9 cellular contexts compared by ENCODE assay signal in the genomic region with DNA sequence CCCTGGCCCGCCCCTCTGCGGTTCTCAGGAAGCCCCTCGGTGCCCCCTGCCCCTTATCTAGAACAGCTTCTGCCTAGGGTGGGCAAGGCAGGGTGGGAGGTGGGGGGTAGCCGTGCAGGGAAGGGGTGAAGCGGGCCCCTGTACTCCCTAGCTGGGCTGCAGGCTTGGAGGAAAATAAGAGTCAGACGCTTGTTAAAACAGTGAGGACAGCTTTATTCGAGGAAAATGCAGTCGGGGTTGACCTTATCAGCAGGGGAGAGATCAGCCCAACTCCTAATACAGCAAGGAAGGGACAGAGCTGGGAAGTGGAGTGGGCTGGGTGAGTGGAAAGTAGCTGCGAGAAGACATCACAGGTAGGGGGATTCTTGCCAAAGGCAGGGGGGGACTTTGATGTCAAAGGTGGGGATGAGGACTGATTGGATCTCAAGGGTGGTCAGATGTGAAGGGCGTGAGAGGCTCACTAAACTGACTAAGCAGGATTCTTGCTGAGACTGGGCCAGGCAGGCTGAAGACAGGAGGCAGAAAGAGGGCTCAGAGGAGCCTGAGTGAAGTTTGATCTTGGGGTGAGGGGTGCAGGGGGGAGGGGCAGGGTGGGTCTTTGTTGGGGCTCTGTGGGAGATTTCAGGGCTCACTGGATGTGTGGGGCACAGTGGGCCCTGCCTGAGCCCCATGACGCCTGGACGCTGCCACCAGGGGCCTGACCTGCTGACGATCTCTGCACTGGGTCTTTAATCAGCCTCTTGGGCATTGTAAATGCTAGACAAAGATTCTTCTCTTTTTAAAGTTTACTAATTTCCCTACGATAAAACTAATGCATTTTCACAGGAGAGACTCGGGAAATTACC. TPM values are rescaled to one million over a fixed set of nuclear protein-coding genes. Genes with fewer than 3 reads are reported as not detected.
DNase-seq lines count a peak whose midpoint lies in the region; TF ChIP-seq lines count a peak whose summit lies in the region.
"Had no signal": no experiment of that assay in that cellular context is flagged by ENCODE, and none has a peak within 500 bp of the region (broad histone marks: within the 10 kb centered on the region; RNA-seq: fewer than 3 reads in every experiment).

No MANE protein-coding gene starts in this region.

- peaks cover 6% of the 10 kb centered on the region for H3K27me3 Mint-ChIP-seq in HFFc6 (ENCODE audit: insufficient read depth)

- H3K4me3 Mint-ChIP-seq in HFFc6, result no peak overlapping the region

- H3K36me3 Mint-ChIP-seq in HFFc6 (ENCODE audit: low read depth), result peaks cover 12% of the 10 kb centered on the region

- H3K9me3 Mint-ChIP-seq in HFFc6, result peaks cover 8% of the 10 kb centered on the region

- H3K4me3 ChIP-seq in ectodermal cell (ENCODE audit: insufficient read depth, low read depth, low read length), result no peak overlapping the region
- no peak overlapping the region for H3K4me3 ChIP-seq in coronary artery

- H3K27ac ChIP-seq in RWPE1 (peak overlapping the region; percentile 32), ectodermal cell (ENCODE audit: insufficient read depth, low read depth, low read length, poor library complexity, severe bottlenecking) (peak overlapping the region; percentile 0), coronary artery (no peak overlapping the region)
- H3K27ac ChIP-seq: KMS-11 had no signal

- no peaks in the 10 kb centered on the region for H3K27me3 ChIP-seq in ectodermal cell (ENCODE audit: control insufficient read depth, insufficient read depth, low read length, poor library complexity, severe bottlenecking)

- peaks cover 38% of the 10 kb centered on the region for H3K4me1 ChIP-seq in ectodermal cell (ENCODE audit: control insufficient read depth, insufficient read depth, low read length)

- peak; percentile 34 for DNase-seq in ELF-1 (ENCODE audit: low read depth, low spot score)
- DNase-seq in RWPE1 (ENCODE audit: low spot score), result no peak
- peak; percentile 61 for DNase-seq in smooth muscle cell of the brain vasculature (ENCODE audit: low read depth, low spot score)
- no peak for DNase-seq in NOMO-1 (lab: John Stamatoyannopoulos, UW; ENCODE audit: unreplicated experiment in 2 of 2)
- DNase-seq in head of caudate nucleus, result no peak
- no peak for DNase-seq in HFFc6
- DNase-seq in coronary artery (ENCODE audit: low spot score), result no peak

- H3K36me3 ChIP-seq in ectodermal cell (ENCODE audit: control insufficient read depth, insufficient read depth, low read length), result no peaks in the 10 kb centered on the region

- H3K27ac Mint-ChIP-seq in HFFc6, result no peak overlapping the region

- CTCF ChIA-PET in RWPE1 (lab: Yijun Ruan, JAX), result interaction anchor here (0.6 kb wide), 1 partner anchor 27 kb away, joined by 4 read pairs; no protein-coding TSS in a partner anchor

- POLR2A ChIA-PET in RWPE1 (lab: Yijun Ruan, JAX; ENCODE audit: low non-redundant PET), result no interaction called here

- no peak for TF ChIP-seq CTCF in RWPE1 (conservative IDR thresholded peaks at IDR 0.05; ENCODE audit: low read depth)
- TF ChIP-seq CTCF in HFFc6 (IDR thresholded peaks at IDR 0.05), result no peak
- no peak for TF ChIP-seq CTCF in coronary artery (IDR thresholded peaks at IDR 0.05)

- intact Hi-C loops in head of caudate nucleus (cut with DNase I), result no loop called here

- 53 to 55% methylated on average over 13 to 15 of the region's 15 CpGs for WGBS in ectodermal cell, 2 experiments

- H3K4me1 Mint-ChIP-seq in HFFc6 (ENCODE audit: low read depth), result peaks cover 44% of the 10 kb centered on the region

- H3K9me3 ChIP-seq in ectodermal cell (ENCODE audit: control insufficient read depth, low read length), result no peaks in the 10 kb centered on the region

RNA-seq across cellular contexts. Expression of a gene that starts 29.9 kb away (rescaled TPM):
- polyA plus RNA-seq in ectodermal cell (2013, experiment 1 of 4), result 10.8 TPM
- 8.0 TPM for polyA plus RNA-seq in ectodermal cell (2013, experiment 2 of 4)
- 9.1 TPM for polyA plus RNA-seq in ectodermal cell (2013, experiment 3 of 4)
- 11.0 TPM for polyA plus RNA-seq in ectodermal cell (2013, experiment 4 of 4)
- 10 to 100 TPM; 36.3 to 60.3 (median 57.2) TPM for total RNA-seq in HFFc6 (2021; fragmentation: NEBNext Ultra II Directional; extraction: Animal tissue kit (Norgen Biotek cat#: 25700))

Comparison
In these comparisons a context has a peak if more than half of its experiments do, and no peak if none do; other contexts are left out.
1. DNase-seq: peak in ELF-1 (single experiment) and smooth muscle cell of the brain vasculature (single experiment); none in RWPE1 (single experiment), NOMO-1 (0 of 2), head of caudate nucleus (0 of 42), HFFc6 (single experiment) and coronary artery (single experiment).
2. H3K27ac ChIP-seq: peak in RWPE1 (single experiment) and ectodermal cell (single experiment); none in coronary artery (0 of 2).